ENCODE assay signal across 7 cellular contexts in genomic region chr10:68598978-68599753, GRCh38. TPM values are rescaled to one million over a fixed set of nuclear protein-coding genes. Genes with fewer than 3 reads are reported as not detected.
A peak's percentile ranks its signal among the peaks of the same experiment; 100 is the strongest.
DNase-seq lines count a peak whose midpoint lies in the region; ATAC-seq, FAIRE-seq and TF ChIP-seq lines count a peak whose summit lies in the region.

No MANE protein-coding gene starts in this region.

- 73 to 75% methylated on average over 17 to 23 of the region's 23 CpGs for WGBS in endodermal cell (ENCODE audit: insufficient coverage in 1 of 2, insufficient read length in 1 of 2), 2 experiments

- peak overlapping the region; percentile 58 for H3K4me3 Mint-ChIP-seq in endodermal cell

- H3K27ac Mint-ChIP-seq in endodermal cell, result peak overlapping the region; percentile 98

- no peaks in the 10 kb centered on the region for H3K27me3 Mint-ChIP-seq in endodermal cell (ENCODE audit: insufficient read depth)

- H3K27ac ChIP-seq in endodermal cell (ENCODE audit: low read depth, low read length), result peak overlapping the region; percentile 96

- peak; percentile 14 for FAIRE-seq in GM12892 (lab: Jason Lieb, UNC)

- H3K4me3 ChIP-seq in endodermal cell (ENCODE audit: low read length), result peak overlapping the region; percentile 79

- H3K27me3 ChIP-seq in endodermal cell (ENCODE audit: control insufficient read depth, insufficient read depth, low read length, poor library complexity, severe bottlenecking), result no peaks in the 10 kb centered on the region

- peak overlapping the region; percentile 79 for H3K9ac ChIP-seq in endodermal cell (ENCODE audit: extremely low read depth, low read length, poor library complexity, severe bottlenecking)

- no peak for DNase-seq in GM12892 (ENCODE audit: insufficient read length)
- DNase-seq in NCI-H69 (lab: John Stamatoyannopoulos, UW), result peak; percentile 86
- peak; percentile 73 for DNase-seq in endodermal cell
- DNase-seq in mucosa of gallbladder (ENCODE audit: low spot score), result peak; percentile 49
- no peak for DNase-seq in SIG-M5 treated with dmso at 0.1 percent for 504 hours (lab: John Stamatoyannopoulos, UW; ENCODE audit: unreplicated experiment)
- no peak for DNase-seq in amniotic stem cell (lab: John Stamatoyannopoulos, UW)

- H3K9me3 ChIP-seq in endodermal cell (ENCODE audit: control insufficient read depth, low read length), result no peaks in the 10 kb centered on the region

- H3K36me3 ChIP-seq in endodermal cell (ENCODE audit: control insufficient read depth, insufficient read depth, low read length), result peaks cover 37% of the 10 kb centered on the region

- peaks cover 43% of the 10 kb centered on the region for H3K4me1 Mint-ChIP-seq in endodermal cell

- TF ChIP-seq CTCF in endodermal cell (conservative IDR thresholded peaks at IDR 0.05), result no peak

- peaks cover 16% of the 10 kb centered on the region for H3K4me1 ChIP-seq in endodermal cell (ENCODE audit: control insufficient read depth, insufficient read depth, low read length)

- peaks cover 31% of the 10 kb centered on the region for H3K36me3 Mint-ChIP-seq in endodermal cell (ENCODE audit: low read depth)

- ATAC-seq in GM18858 (IDR thresholded peaks at IDR 0.05; ENCODE audit: unreplicated experiment), result no peak

- no peak for TF ChIP-seq POLR2A in GM12892 (IDR thresholded peaks at IDR 0.05; ENCODE audit: low read depth, low read length)

- H3K9me3 Mint-ChIP-seq in endodermal cell, result no peaks in the 10 kb centered on the region

RNA-seq across cellular contexts. Expression of gene TET1, which starts 39.0 kb away (rescaled TPM):
- polyA plus RNA-seq in GM12892 (2012; ENCODE audit: missing spikeins), result 0.45 TPM
- total RNA-seq in endodermal cell (10 to 100 TPM; 50.8 to 60.5 TPM), mucosa of gallbladder (3.1 TPM)
- polyA plus RNA-seq in endodermal cell (2013, experiment 1 of 2), result 33.6 TPM
- 34.4 TPM for polyA plus RNA-seq in endodermal cell (2013, experiment 2 of 2)

Comparison
In these comparisons a context has a peak if more than half of its experiments do, and no peak if none do; other contexts are left out.
1. DNase-seq: peak in NCI-H69 (single experiment), endodermal cell (single experiment) and mucosa of gallbladder (single experiment); none in GM12892 (single experiment), SIG-M5 treated with dmso at 0.1 percent for 504 hours (single experiment) and amniotic stem cell (single experiment).
2. RNA of gene TET1, which starts 39.0 kb away (total RNA-seq): 50.8 to 60.5 TPM in endodermal cell; 3.1 TPM in mucosa of gallbladder (single experiment); every median in the first group is over 10 times any median in the second.